In the genomic region with DNA sequence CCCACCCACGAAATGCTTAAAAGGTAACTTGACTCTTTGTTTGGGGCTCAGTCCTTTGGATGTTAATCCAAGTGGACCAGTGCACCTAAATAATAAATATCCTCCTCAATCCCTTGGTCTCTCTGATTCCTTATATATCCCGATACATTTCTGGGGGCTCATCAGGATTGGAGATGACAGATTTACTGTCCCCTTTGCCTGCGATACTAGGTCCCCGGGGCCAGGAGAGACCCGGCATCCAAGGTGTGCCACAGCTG, we compare ENCODE assay signal across 1 cellular context.
TF ChIP-seq lines count a peak whose summit lies in the region.

No MANE protein-coding gene starts in this region.

TF ChIP-seq in HEK293, 187 proteins besides CTCF, POLR2A, EP300 and RAD21 (continued from another document):
- TF ChIP-seq, protein P1, sequence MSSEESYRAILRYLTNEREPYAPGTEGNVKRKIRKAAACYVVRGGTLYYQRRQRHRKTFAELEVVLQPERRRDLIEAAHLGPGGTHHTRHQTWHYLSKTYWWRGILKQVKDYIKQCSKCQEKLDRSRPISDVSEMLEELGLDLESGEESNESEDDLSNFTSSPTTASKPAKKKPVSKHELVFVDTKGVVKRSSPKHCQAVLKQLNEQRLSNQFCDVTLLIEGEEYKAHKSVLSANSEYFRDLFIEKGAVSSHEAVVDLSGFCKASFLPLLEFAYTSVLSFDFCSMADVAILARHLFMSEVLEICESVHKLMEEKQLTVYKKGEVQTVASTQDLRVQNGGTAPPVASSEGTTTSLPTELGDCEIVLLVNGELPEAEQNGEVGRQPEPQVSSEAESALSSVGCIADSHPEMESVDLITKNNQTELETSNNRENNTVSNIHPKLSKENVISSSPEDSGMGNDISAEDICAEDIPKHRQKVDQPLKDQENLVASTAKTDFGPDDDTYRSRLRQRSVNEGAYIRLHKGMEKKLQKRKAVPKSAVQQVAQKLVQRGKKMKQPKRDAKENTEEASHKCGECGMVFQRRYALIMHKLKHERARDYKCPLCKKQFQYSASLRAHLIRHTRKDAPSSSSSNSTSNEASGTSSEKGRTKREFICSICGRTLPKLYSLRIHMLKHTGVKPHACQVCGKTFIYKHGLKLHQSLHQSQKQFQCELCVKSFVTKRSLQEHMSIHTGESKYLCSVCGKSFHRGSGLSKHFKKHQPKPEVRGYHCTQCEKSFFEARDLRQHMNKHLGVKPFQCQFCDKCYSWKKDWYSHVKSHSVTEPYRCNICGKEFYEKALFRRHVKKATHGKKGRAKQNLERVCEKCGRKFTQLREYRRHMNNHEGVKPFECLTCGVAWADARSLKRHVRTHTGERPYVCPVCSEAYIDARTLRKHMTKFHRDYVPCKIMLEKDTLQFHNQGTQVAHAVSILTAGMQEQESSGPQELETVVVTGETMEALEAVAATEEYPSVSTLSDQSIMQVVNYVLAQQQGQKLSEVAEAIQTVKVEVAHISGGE (tag by site-specific recombination; conservative IDR thresholded peaks at IDR 0.05; ENCODE audit: low read depth), result peak; percentile 64; the same call in 1 of the 2 replicates
- TF ChIP-seq ZNF544 (tag by site-specific recombination; IDR thresholded peaks at IDR 0.05), result no peak
- no peak for TF ChIP-seq ZNF366 (tag by site-specific recombination; conservative IDR thresholded peaks at IDR 0.05)
- no peak for TF ChIP-seq ZNF747 (tag by site-specific recombination; IDR thresholded peaks at IDR 0.05)
- TF ChIP-seq ZEB2 (tag by site-specific recombination; IDR thresholded peaks at IDR 0.05), result 0 out of 2 replicates have a peak, but pooled peaks have one; percentile 1
- 0 out of 2 replicates have a peak, but pooled peaks have one; percentile 25 for TF ChIP-seq ZNF660 (tag by site-specific recombination; IDR thresholded peaks at IDR 0.05)
- TF ChIP-seq ZNF24 (tag by site-specific recombination; IDR thresholded peaks at IDR 0.05), result no peak
- peak; percentile 27; the same call in 1 of the 2 replicates for TF ChIP-seq SP7 (tag by site-specific recombination; IDR thresholded peaks at IDR 0.05)
- no peak for TF ChIP-seq ZNF658 (tag by site-specific recombination; IDR thresholded peaks at IDR 0.05)
